ENCODE assay signal across 21 cellular contexts in genomic region chr6:53035549-53036213, GRCh38. TPM values are rescaled to one million over a fixed set of nuclear protein-coding genes. Genes with fewer than 3 reads are reported as not detected.
DNase-seq lines count a peak whose midpoint lies in the region; ATAC-seq, FAIRE-seq and TF ChIP-seq lines count a peak whose summit lies in the region.
"Had no signal": no experiment of that assay in that cellular context is flagged by ENCODE, and none has a peak within 500 bp of the region (broad histone marks: within the 10 kb centered on the region; RNA-seq: fewer than 3 reads in every experiment).

No MANE protein-coding gene starts in this region.

- FAIRE-seq in endothelial cell of umbilical vein (lab: Jason Lieb, UNC), result peak; percentile 76
- FAIRE-seq: D721Med, GM12878 had no signal

- H3K4me1 ChIP-seq in endothelial cell of umbilical vein (ENCODE audit: control insufficient read depth, extremely low read depth, insufficient read depth, low read length), result peaks cover 17% of the 10 kb centered on the region
- H3K4me1 ChIP-seq in lung (ENCODE audit: control insufficient read depth in 2 of 2, insufficient read depth in 2 of 2, low read length in 2 of 2), result peaks cover 3 to 19% of the 10 kb centered on the region in 2 donors
- H3K4me1 ChIP-seq: BE2C had no signal

- H3K27ac ChIP-seq in endothelial cell of umbilical vein (ENCODE audit: insufficient read depth, low read depth, low read length), result no peak overlapping the region
- H3K27ac ChIP-seq in lung (ENCODE audit: low read depth in 1 of 2, low read length in 1 of 2), result peak overlapping the region; percentile 4 to 10
- H3K27ac ChIP-seq in substantia nigra (ENCODE audit: low read depth, low read length, poor library complexity, severe bottlenecking), result peak overlapping the region; percentile 49
- H3K27ac ChIP-seq: coronary artery, thoracic aorta had no signal

- H3K27me3 ChIP-seq in endothelial cell of umbilical vein (ENCODE audit: control insufficient read depth in 2 of 2, insufficient read depth in 2 of 2, low read length in 2 of 2) (no peaks in the 10 kb centered on the region), lung (ENCODE audit: control insufficient read depth, insufficient read depth) (no peaks in the 10 kb centered on the region)
- H3K27me3 ChIP-seq: BE2C had no signal

- TF ChIP-seq CTCF in endothelial cell of umbilical vein (IDR thresholded peaks at IDR 0.05; ENCODE audit: extremely low read depth in 1 of 2, insufficient read depth in 1 of 2, low read depth in 1 of 2, low read length in 2 of 2) (no peak), lung (IDR thresholded peaks at IDR 0.05; ENCODE audit: control extremely low read depth, extremely low read depth) (no peak)

- H4K20me1 ChIP-seq in endothelial cell of umbilical vein (replicated peaks; ENCODE audit: control insufficient read depth, extremely low read depth, insufficient read depth, low read length), result no peaks in the 10 kb centered on the region

- H2AFZ ChIP-seq in endothelial cell of umbilical vein (ENCODE audit: low read depth, low read length), result no peak overlapping the region

- DNase-seq in UCSD-AML1 (lab: John Stamatoyannopoulos, UW; ENCODE audit: unreplicated experiment) (peak; percentile 11), endothelial cell of umbilical vein (ENCODE audit: low read depth, low spot score) (peak; percentile 28), lung (ENCODE audit: low spot score) (no peak), substantia nigra (lab: John Stamatoyannopoulos, UW) (no peak), RPMI8226 (no peak)
- DNase-seq: activated CD4-positive, CD25-positive, alpha-beta regulatory T cell; activated gamma-delta T cell; BE2C; GDM1; MV-4-11; NCI-H2029; NCI-H446; stimulated activated CD4-positive, alpha-beta T cell treated with anti-CD3 and anti-CD28 coated beads, Interleukin-2, amount 100 ng/mL, for 48 hours; T-cell had no signal

- dilution Hi-C loops in endothelial cell of umbilical vein (cut with MboI; ENCODE audit: extremely low pct_ligation_motif_present, low sequenced_read_pairs), result no loop called here

- H3K36me3 ChIP-seq in endothelial cell of umbilical vein (ENCODE audit: control insufficient read depth in 2 of 2, extremely low read depth in 1 of 2, insufficient read depth in 2 of 2, low read length in 2 of 2), result peaks cover under 1 to 4% of the 10 kb centered on the region in 2 experiments
- peaks cover 4 to 25% of the 10 kb centered on the region in 2 donors for H3K36me3 ChIP-seq in lung (ENCODE audit: control insufficient read depth in 2 of 2, insufficient read depth in 2 of 2, low read length in 2 of 2)

- H3K9ac ChIP-seq in endothelial cell of umbilical vein (replicated peaks; ENCODE audit: extremely low read depth, insufficient read depth, low read length), result no peak overlapping the region

- intact Hi-C loops in endothelial cell of umbilical vein (cut with micrococcal nuclease), result no loop called here

- TF ChIP-seq POLR2A in endothelial cell of umbilical vein (IDR thresholded peaks at IDR 0.05; ENCODE audit: low read depth, low read length), result no peak

- no peaks in the 10 kb centered on the region for H3K79me2 ChIP-seq in endothelial cell of umbilical vein (ENCODE audit: control insufficient read depth, insufficient read depth, low read length)

- no peaks in the 10 kb centered on the region for H3K9me1 ChIP-seq in endothelial cell of umbilical vein (replicated peaks; ENCODE audit: control insufficient read depth, extremely low read depth, insufficient read depth, low read length)

- WGBS in lung, 2 donors, result 82 to 87% methylated on average over 8 of the region's 8 CpGs

- H3K9me3 ChIP-seq in endothelial cell of umbilical vein (replicated peaks; ENCODE audit: control insufficient read depth, insufficient read depth, low read length), result no peaks in the 10 kb centered on the region
- H3K9me3 ChIP-seq in lung (ENCODE audit: control insufficient read depth in 2 of 2, insufficient read depth in 1 of 2, low read length in 1 of 2), result no peaks in the 10 kb centered on the region
- H3K9me3 ChIP-seq: BE2C, thoracic aorta had no signal

- CTCF ChIA-PET in endothelial cell of umbilical vein (lab: Charles Lee), result no interaction called here

- POLR2A ChIA-PET in endothelial cell of umbilical vein (lab: Charles Lee), result no interaction called here

- no peak overlapping the region for H3K4me3 ChIP-seq in endothelial cell of umbilical vein (replicated peaks in 1 of 3; ENCODE audit: insufficient read depth in 1 of 3, low read depth in 1 of 3, low read length in 3 of 3)
- H3K4me3 ChIP-seq in lung, result no peak overlapping the region
- H3K4me3 ChIP-seq: coronary artery, GM12878, thoracic aorta had no signal

- no peak for ATAC-seq in lung (ENCODE audit: insufficient read depth, low FRiP score)
- ATAC-seq in GM21717 (IDR thresholded peaks at IDR 0.05; ENCODE audit: unreplicated experiment), result no peak
- ATAC-seq in HG02763 (IDR thresholded peaks at IDR 0.05; ENCODE audit: unreplicated experiment), result no peak
- ATAC-seq: GM12878, sciatic nerve, T-cell had no signal

- no TSS peak for BruUV-seq in endothelial cell of umbilical vein (replicated peaks; lab: Mats Ljungman, UMichigan)

- no peak overlapping the region for H3K4me2 ChIP-seq in endothelial cell of umbilical vein (ENCODE audit: insufficient read depth, low read length)

TF ChIP-seq in endothelial cell of umbilical vein, 7 proteins besides CTCF, POLR2A, EP300 and RAD21:
- TF ChIP-seq MAX (IDR thresholded peaks at IDR 0.05; ENCODE audit: insufficient read depth, insufficient read length), result no peak
- TF ChIP-seq GATA2 (IDR thresholded peaks at IDR 0.05; ENCODE audit: insufficient read depth, insufficient read length, low read depth, low read length), result peak; percentile 40
- TF ChIP-seq FOS (IDR thresholded peaks at IDR 0.05; ENCODE audit: borderline replicate concordance, insufficient read depth, low read length), result peak; percentile 17
- no peak for TF ChIP-seq POLR2AphosphoS5 (IDR thresholded peaks at IDR 0.05; ENCODE audit: insufficient read depth, low read depth, low read length)
- no peak for TF ChIP-seq MYC (IDR thresholded peaks at IDR 0.05; ENCODE audit: low read depth, low read length)

RNA-seq across cellular contexts. Expression of gene CILK1, which starts 25.9 kb away (rescaled TPM):
- 9.0 and 9.3 TPM in 2 replicates for total RNA-seq in endothelial cell of umbilical vein
- polyA plus RNA-seq in endothelial cell of umbilical vein, result 4.2 and 5.1 TPM in 2 replicates
- 5.1 and 5.2 TPM in 2 replicates for polyA plus RNA-seq in endothelial cell of umbilical vein (2011; cell fraction: cytosol; rRNA removed)
- polyA plus RNA-seq in endothelial cell of umbilical vein (2011; cell fraction: nucleus; rRNA removed), result 6.1 and 6.3 TPM in 2 replicates
- 3.8 and 5.4 TPM in 2 replicates for polyA plus RNA-seq in endothelial cell of umbilical vein (2012)
- polyA minus RNA-seq in endothelial cell of umbilical vein, result 7.1 and 7.7 TPM in 2 replicates
- 4.6 TPM for polyA minus RNA-seq in endothelial cell of umbilical vein (2011; cell fraction: cytosol; rRNA and poly(A)+ RNA removed)
- 3.9 and 5.4 TPM in 2 replicates for polyA minus RNA-seq in endothelial cell of umbilical vein (2011; cell fraction: nucleus; rRNA and poly(A)+ RNA removed)
- 10 to 100 TPM; 12.0 to 27.4 TPM for total RNA-seq in lung
- polyA plus RNA-seq in lung, result 1 to 10 TPM; 4.1 to 6.1 TPM

RNA-seq across cellular contexts. Expression of gene FBXO9, which starts 29.5 kb away (rescaled TPM):
- total RNA-seq in endothelial cell of umbilical vein, result 58.9 and 67.3 TPM in 2 replicates
- 48.1 and 63.5 TPM in 2 replicates for polyA plus RNA-seq in endothelial cell of umbilical vein
- polyA plus RNA-seq in endothelial cell of umbilical vein (2011; cell fraction: cytosol; rRNA removed), result 30.5 and 46.4 TPM in 2 replicates
- polyA plus RNA-seq in endothelial cell of umbilical vein (2011; cell fraction: nucleus; rRNA removed), result 142 and 143 TPM in 2 replicates
- polyA plus RNA-seq in endothelial cell of umbilical vein (2012), result 28.1 and 47.1 TPM in 2 replicates
- polyA minus RNA-seq in endothelial cell of umbilical vein, result 66.1 and 77.9 TPM in 2 replicates
- 36.6 TPM for polyA minus RNA-seq in endothelial cell of umbilical vein (2011; cell fraction: cytosol; rRNA and poly(A)+ RNA removed)
- 30.5 and 45.9 TPM in 2 replicates for polyA minus RNA-seq in endothelial cell of umbilical vein (2011; cell fraction: nucleus; rRNA and poly(A)+ RNA removed)
- total RNA-seq in lung, result 100 to 1,000 TPM in 1 of 2 donors, 10 to 100 TPM in 1; 77.9 to 117 TPM
- polyA plus RNA-seq in lung, result 10 to 100 TPM; 26.0 to 63.5 TPM

RNA-seq across cellular contexts. Expression of gene GSTA4, which starts 40.6 kb away (rescaled TPM):
- total RNA-seq in endothelial cell of umbilical vein (15.0 and 17.9 TPM in 2 replicates), lung (100 to 1,000 TPM in 1 of 2 donors, 10 to 100 TPM in 1; 63.9 to 115 TPM)
- polyA plus RNA-seq in endothelial cell of umbilical vein (15.6 and 24.6 TPM in 2 replicates), lung (100 to 1,000 TPM in 1 of 2 donors, 10 to 100 TPM in 1; 46.0 to 115 TPM)
- polyA plus RNA-seq in endothelial cell of umbilical vein (2011; cell fraction: cytosol; rRNA removed), result 27.1 and 27.4 TPM in 2 replicates
- 29.6 and 38.3 TPM in 2 replicates for polyA plus RNA-seq in endothelial cell of umbilical vein (2011; cell fraction: nucleus; rRNA removed)
- polyA plus RNA-seq in endothelial cell of umbilical vein (2012), result 24.1 and 33.0 TPM in 2 replicates
- polyA minus RNA-seq in endothelial cell of umbilical vein, result 9.7 and 13.1 TPM in 2 replicates
- polyA minus RNA-seq in endothelial cell of umbilical vein (2011; cell fraction: cytosol; rRNA and poly(A)+ RNA removed), result not detected
- 4.4 and 8.1 TPM in 2 replicates for polyA minus RNA-seq in endothelial cell of umbilical vein (2011; cell fraction: nucleus; rRNA and poly(A)+ RNA removed)

Comparison
In these comparisons a context has a peak if more than half of its experiments do, and no peak if none do; other contexts are left out.
1. DNase-seq: peak in UCSD-AML1 (single experiment) and endothelial cell of umbilical vein (single experiment); none in lung (single experiment), substantia nigra (0 of 49) and RPMI8226 (single experiment).